Comparison of ENCODE assay signal across 16 cellular contexts in the genomic region with DNA sequence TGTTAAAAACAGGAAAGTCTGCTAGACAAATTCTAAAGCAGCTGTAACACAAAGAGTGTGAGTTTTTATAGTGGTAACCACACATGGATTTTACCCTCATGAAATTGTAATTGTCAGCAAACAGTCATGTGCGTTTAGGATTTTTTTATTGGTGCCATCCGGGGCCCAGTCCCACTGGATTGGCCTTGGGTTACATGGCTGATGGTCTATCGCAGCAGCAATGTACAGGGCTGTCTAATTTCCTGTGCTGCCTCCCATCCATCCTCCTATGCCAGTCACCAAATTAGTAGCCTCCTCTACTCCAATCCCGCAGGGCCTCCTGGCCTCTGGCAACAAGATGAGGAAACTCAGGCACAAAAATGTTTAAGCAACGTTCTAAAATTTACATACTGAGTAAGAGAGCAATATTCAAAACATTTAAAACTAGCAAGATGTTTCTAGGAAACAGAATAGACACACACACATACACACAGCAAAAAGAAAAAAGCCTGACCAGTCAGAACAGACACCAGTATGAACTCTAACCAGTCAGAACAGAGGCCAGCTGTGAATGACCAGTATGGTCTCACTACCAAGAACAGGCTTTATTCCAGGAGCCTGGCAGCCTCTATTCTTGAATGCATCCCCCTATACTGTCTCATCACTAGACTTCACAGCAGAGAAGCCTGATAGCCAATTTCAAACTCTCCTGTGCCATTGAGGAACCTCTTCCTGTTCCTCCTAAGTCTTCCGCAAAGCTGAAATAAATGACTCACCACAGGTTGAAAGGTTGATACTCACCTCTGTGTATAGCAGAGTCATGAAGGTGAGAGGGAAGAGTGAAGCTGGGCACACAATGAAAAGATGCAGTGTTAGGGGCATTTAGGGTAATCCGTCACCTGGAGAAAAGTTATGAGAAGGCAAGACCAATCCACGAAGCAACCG. TPM values are rescaled to one million over a fixed set of nuclear protein-coding genes. Genes with fewer than 3 reads are reported as not detected.
DNase-seq lines count a peak whose midpoint lies in the region; ATAC-seq, FAIRE-seq and TF ChIP-seq lines count a peak whose summit lies in the region.
"Had no signal": no experiment of that assay in that cellular context is flagged by ENCODE, and none has a peak within 500 bp of the region (broad histone marks: within the 10 kb centered on the region; RNA-seq: fewer than 3 reads in every experiment).

No MANE protein-coding gene starts in this region.

- H3K9me3 ChIP-seq in GM23248 (ENCODE audit: low read depth): no peaks in the 10 kb centered on the region
- H3K9me3 ChIP-seq in esophagus (ENCODE audit: control insufficient read depth in 2 of 2, insufficient read depth in 1 of 2, low read depth in 1 of 2, low read length in 1 of 2): no peaks in the 10 kb centered on the region
- H3K9me3 ChIP-seq in pancreas: no peaks in the 10 kb centered on the region
- H3K9me3 ChIP-seq in SJCRH30 (replicated peaks): no peaks in the 10 kb centered on the region

- peaks cover 5% of the 10 kb centered on the region for H3K4me1 Mint-ChIP-seq in type B pancreatic cell (ENCODE audit: unreplicated experiment)

- H3K27me3 ChIP-seq in GM23248 (replicated peaks; ENCODE audit: insufficient read depth) (no peaks in the 10 kb centered on the region), esophagus (ENCODE audit: control insufficient read depth in 1 of 2, insufficient read depth in 2 of 2, low read length in 2 of 2) (no peaks in the 10 kb centered on the region), pancreas (no peaks in the 10 kb centered on the region), SJCRH30 (no peaks in the 10 kb centered on the region)

- no peaks in the 10 kb centered on the region for H3K9me3 Mint-ChIP-seq in type B pancreatic cell
- H3K9me3 Mint-ChIP-seq: CD4-positive, alpha-beta T cell had no signal

- no peaks in the 10 kb centered on the region for H3K9me2 ChIP-seq in GM23248 (ENCODE audit: insufficient read depth)

- H3K36me3 ChIP-seq in GM23248 (ENCODE audit: low read depth): no peaks in the 10 kb centered on the region
- no peaks in the 10 kb centered on the region for H3K36me3 ChIP-seq in esophagus (ENCODE audit: control insufficient read depth in 2 of 2, insufficient read depth in 2 of 2, low read length in 1 of 2)
- no peaks in the 10 kb centered on the region for H3K36me3 ChIP-seq in pancreas
- H3K36me3 ChIP-seq in SJCRH30: no peaks in the 10 kb centered on the region

- in situ Hi-C loops in GM23248 (cut with MboI): no loop called here

- DNase-seq in GM23248 (peak; percentile 45), NCI-H526 (lab: John Stamatoyannopoulos, UW) (peak; percentile 66 to 70), pancreas (no peak), SJCRH30 (no peak), posterior cingulate gyrus (no peak), type B pancreatic cell (ENCODE audit: extremely low spot score, unreplicated experiment) (no peak)
- DNase-seq: activated CD4-positive, CD25-positive, alpha-beta regulatory T cell; activated CD8-positive, alpha-beta memory T cell treated with anti-CD3 and anti-CD28 coated beads, Interleukin-2, amount 50 U/mL, for 4 hours; CD4-positive, alpha-beta T cell; dermis blood vessel endothelial cell; MM.1S; NCI-H2171; stimulated activated naive CD4-positive, alpha-beta T cell had no signal

- peak; percentile 46 to 75 (median 62) for ATAC-seq in pancreas

- H3K4me3 ChIP-seq in GM23248 (no peak overlapping the region), esophagus (ENCODE audit: low read depth in 1 of 2, low read length in 2 of 2) (no peak overlapping the region), pancreas (no peak overlapping the region), SJCRH30 (no peak overlapping the region)

- H3K4me2 ChIP-seq in GM23248 (ENCODE audit: unreplicated experiment): no peak overlapping the region

- H4K20me1 ChIP-seq in GM23248 (ENCODE audit: insufficient read depth): no peaks in the 10 kb centered on the region

- H3K36me3 Mint-ChIP-seq in type B pancreatic cell: no peaks in the 10 kb centered on the region

- H3K27me3 Mint-ChIP-seq in type B pancreatic cell: no peaks in the 10 kb centered on the region
- H3K27me3 Mint-ChIP-seq: CD4-positive, alpha-beta T cell had no signal

- 70 to 74% methylated on average over 9 of the region's 9 CpGs for WGBS in GM23248 (ENCODE audit: low coverage in 1 of 2, low lambda C conversion rate in 2 of 2, missing lambda C conversion rate in 2 of 2), 2 experiments
- WGBS in esophagus, 2 donors: 71 to 74% methylated on average over 9 of the region's 9 CpGs
- WGBS in pancreas, 2 donors: 83 to 85% methylated on average over 9 of the region's 9 CpGs

- H3F3A ChIP-seq in GM23248 (ENCODE audit: insufficient read depth): no peaks in the 10 kb centered on the region

- no peak overlapping the region for H3K27ac Mint-ChIP-seq in type B pancreatic cell
- H3K27ac Mint-ChIP-seq: CD4-positive, alpha-beta T cell had no signal

- TF ChIP-seq CTCF in pancreas (IDR thresholded peaks at IDR 0.05) (no peak), type B pancreatic cell (conservative IDR thresholded peaks at IDR 0.05) (no peak)

- no peaks in the 10 kb centered on the region for H3K79me2 ChIP-seq in GM23248 (ENCODE audit: insufficient read depth)

- no peak for FAIRE-seq in pancreas (lab: Jason Lieb, UNC)
- FAIRE-seq: H1 had no signal

- H3K4me1 ChIP-seq in GM23248 (ENCODE audit: insufficient read depth): no peaks in the 10 kb centered on the region
- H3K4me1 ChIP-seq in esophagus (ENCODE audit: control insufficient read depth in 2 of 2, insufficient read depth in 2 of 2, low read length in 1 of 2): peaks cover 0 to 8% of the 10 kb centered on the region in 2 donors
- H3K4me1 ChIP-seq in pancreas: no peaks in the 10 kb centered on the region
- H3K4me1 ChIP-seq in SJCRH30: no peaks in the 10 kb centered on the region

- H3K9ac ChIP-seq in GM23248: no peak overlapping the region

- no peak overlapping the region for H2AFZ ChIP-seq in GM23248

- no peak overlapping the region for H3K4me3 Mint-ChIP-seq in type B pancreatic cell
- H3K4me3 Mint-ChIP-seq: CD4-positive, alpha-beta T cell had no signal

- H3K27ac ChIP-seq in GM23248: no peak overlapping the region
- peak overlapping the region; percentile 73 to 87 for H3K27ac ChIP-seq in esophagus (ENCODE audit: low read depth in 2 of 2, low read length in 1 of 2)
- H3K27ac ChIP-seq in pancreas: peak overlapping the region in 1 of 4 donors; percentile 53
- H3K27ac ChIP-seq in SJCRH30: no peak overlapping the region

- intact Hi-C loops in pancreas (cut with DNase I): no loop called here
- intact Hi-C loops in posterior cingulate gyrus (cut with DNase I): no loop called here

RNA-seq across cellular contexts. Expression of gene CHRNA9, which starts 42.6 kb away (rescaled TPM):
- total RNA-seq in GM23248 (2014; rRNA removed; shearing (Covaris generic)): 0.51 and 0.97 TPM in 2 replicates
- polyA plus RNA-seq in GM23248 (2016; fragmentation: Nextera tagmentation; extraction: Ambion mirVana) (0.41 and 1.2 TPM in 2 replicates), esophagus (not detected), pancreas (not detected)
- total RNA-seq in pancreas (not detected), type B pancreatic cell (ENCODE audit: low replicate concordance) (0.58 TPM in 1 of 2 replicates, not detected in the other)
- 0.08 and 0.51 TPM in 2 replicates for total RNA-seq in SJCRH30 (2014; rRNA removed; shearing (Covaris generic))
- total RNA-seq: CD4-positive, alpha-beta T cell; dermis blood vessel endothelial cell; kidney epithelial cell had no signal

Comparison
In these comparisons a context has a peak if more than half of its experiments do, and no peak if none do; other contexts are left out.
1. DNase-seq: peak in GM23248 (single experiment) and NCI-H526 (2 of 2); none in pancreas (0 of 6), SJCRH30 (0 of 2), posterior cingulate gyrus (0 of 10) and type B pancreatic cell (single experiment).
2. H3K27ac ChIP-seq: peak in esophagus (2 of 2); none in GM23248 (single experiment) and SJCRH30 (single experiment).